20 cellular contexts compared by ENCODE assay signal in the genomic region with DNA sequence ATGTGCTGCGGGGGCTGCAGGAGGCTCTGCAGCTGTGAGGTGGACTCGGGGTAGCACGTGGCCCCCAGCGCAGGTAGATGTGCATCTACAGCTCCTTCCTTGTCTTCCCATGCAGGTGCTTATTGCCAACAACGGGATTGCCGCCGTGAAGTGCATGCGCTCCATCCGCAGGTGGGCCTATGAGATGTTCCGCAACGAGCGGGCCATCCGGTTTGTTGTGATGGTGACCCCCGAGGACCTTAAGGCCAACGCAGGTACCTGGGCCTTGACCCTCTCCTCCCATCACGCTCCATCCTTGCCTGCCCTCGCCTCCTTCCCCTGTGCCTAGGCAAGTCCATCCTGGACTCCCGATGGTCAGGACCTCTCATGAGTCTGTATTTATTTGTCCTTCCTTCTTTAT.
"Had no signal": no experiment of that assay in that cellular context is flagged by ENCODE, and none has a peak within 500 bp of the region (broad histone marks: within the 10 kb centered on the region; RNA-seq: fewer than 3 reads in every experiment).

No MANE protein-coding gene starts in this region.

- ATAC-seq: left lobe of liver; natural killer cell; right cardiac atrium; stimulated activated effector memory CD8-positive, alpha-beta T cell treated with anti-CD3 and anti-CD28 coated beads, Interleukin-12 subunit alpha, Interleukin-12 subunit beta, amount 100 ng/mL, for 72 hours had no signal

- H3K27me3 ChIP-seq: breast epithelium, esophagus squamous epithelium, suprapubic skin had no signal

- H3K36me3 Mint-ChIP-seq: natural killer cell had no signal

- H3K4me3 ChIP-seq: breast epithelium, coronary artery, esophagus squamous epithelium, prostate gland, suprapubic skin had no signal

- H3K9me3 Mint-ChIP-seq: stimulated activated effector memory CD8-positive, alpha-beta T cell treated with anti-CD3 and anti-CD28 coated beads, Interleukin-12 subunit alpha, Interleukin-12 subunit beta, amount 100 ng/mL, for 72 hours had no signal

- H3K4me1 Mint-ChIP-seq: natural killer cell; stimulated activated effector memory CD8-positive, alpha-beta T cell treated with anti-CD3 and anti-CD28 coated beads, Interleukin-12 subunit alpha, Interleukin-12 subunit beta, amount 100 ng/mL, for 72 hours had no signal

- H3K9me3 ChIP-seq: breast epithelium, esophagus squamous epithelium, prostate gland, suprapubic skin had no signal

- H2AFZ ChIP-seq: parathyroid adenoma had no signal

- H3K27ac Mint-ChIP-seq: natural killer cell; stimulated activated effector memory CD8-positive, alpha-beta T cell treated with anti-CD3 and anti-CD28 coated beads, Interleukin-12 subunit alpha, Interleukin-12 subunit beta, amount 100 ng/mL, for 72 hours had no signal

- DNase-seq: dermis blood vessel endothelial cell; effector memory CD4-positive, alpha-beta T cell; esophagus squamous epithelium; kidney; mesenchymal stem cell; midbrain; natural killer cell; right cardiac atrium; small intestine; stimulated activated CD4-positive, alpha-beta T cell treated with anti-CD3 and anti-CD28 coated beads, Interleukin-15, amount 100 ng/mL, for 24 hours; stimulated activated CD4-positive, alpha-beta T cell treated with anti-CD3 and anti-CD28 coated beads, Interleukin-4, amount 100 ng/mL, for 1 hour; stimulated activated naive CD4-positive, alpha-beta T cell treated with Interleukin-2 at 50 U/mL for 16 hours; trophoblast cell had no signal

- H3K9ac ChIP-seq: parathyroid adenoma had no signal

- H3K27ac ChIP-seq: breast epithelium, coronary artery, parathyroid adenoma, suprapubic skin had no signal

- H3K4me1 ChIP-seq: breast epithelium, parathyroid adenoma, prostate gland, suprapubic skin had no signal

- H3K4me3 Mint-ChIP-seq: natural killer cell; stimulated activated effector memory CD8-positive, alpha-beta T cell treated with anti-CD3 and anti-CD28 coated beads, Interleukin-12 subunit alpha, Interleukin-12 subunit beta, amount 100 ng/mL, for 72 hours had no signal
